In the genomic region with DNA sequence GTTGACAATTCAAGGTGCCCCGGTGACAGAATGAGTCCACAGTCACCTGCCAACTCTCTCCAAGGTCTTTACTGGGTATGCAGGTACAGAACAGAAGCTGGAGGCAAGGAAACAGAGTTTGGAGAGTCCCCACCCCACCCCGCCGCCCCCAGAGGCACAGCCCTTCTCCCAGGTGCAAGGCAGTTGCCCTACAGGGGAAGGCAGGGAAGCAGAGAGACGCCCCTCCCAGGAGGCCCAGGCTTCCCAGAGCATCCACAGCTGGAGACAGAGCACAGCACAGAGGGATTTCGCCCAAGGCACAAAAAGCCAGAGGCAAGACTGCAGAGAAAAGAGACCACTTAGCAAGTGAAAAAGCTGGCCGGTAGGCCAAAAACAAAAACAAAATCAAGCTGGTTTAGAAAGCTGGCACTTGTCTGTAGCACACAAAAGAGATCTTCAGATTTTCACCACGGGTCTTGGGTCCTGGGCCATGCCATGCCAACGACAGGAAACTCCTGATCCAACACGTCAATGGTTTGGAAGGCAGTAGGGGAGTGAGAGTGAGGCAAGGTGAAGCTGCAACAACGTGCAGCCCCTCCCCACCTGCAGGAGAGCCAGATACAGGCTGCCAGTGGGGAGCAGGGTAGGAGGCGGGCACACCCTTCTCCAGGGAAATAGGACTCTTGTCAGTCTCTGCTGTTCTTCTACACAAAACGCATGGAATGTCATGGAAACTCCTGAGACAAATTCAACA, we compare ENCODE assay signal across 1 cellular context.
TF ChIP-seq lines count a peak whose summit lies in the region.

No MANE protein-coding gene starts in this region.

TF ChIP-seq in H1, 55 proteins besides CTCF, POLR2A, EP300 and RAD21:
- no peak for TF ChIP-seq SIRT6 (IDR thresholded peaks at IDR 0.05; ENCODE audit: low read length)
- TF ChIP-seq RXRA (IDR thresholded peaks at IDR 0.05; ENCODE audit: insufficient read depth, low read depth, low read length): no peak
- TF ChIP-seq TBP (IDR thresholded peaks at IDR 0.05; ENCODE audit: low read depth, low read length): no peak
- no peak for TF ChIP-seq CBX8 (IDR thresholded peaks at IDR 0.05; ENCODE audit: borderline replicate concordance, low read depth, low read length)
- no peak for TF ChIP-seq TEAD4 (IDR thresholded peaks at IDR 0.05; ENCODE audit: low read depth, low read length)
TF ChIP-seq in H1: peak in this region for 0.
